In the genomic region with DNA sequence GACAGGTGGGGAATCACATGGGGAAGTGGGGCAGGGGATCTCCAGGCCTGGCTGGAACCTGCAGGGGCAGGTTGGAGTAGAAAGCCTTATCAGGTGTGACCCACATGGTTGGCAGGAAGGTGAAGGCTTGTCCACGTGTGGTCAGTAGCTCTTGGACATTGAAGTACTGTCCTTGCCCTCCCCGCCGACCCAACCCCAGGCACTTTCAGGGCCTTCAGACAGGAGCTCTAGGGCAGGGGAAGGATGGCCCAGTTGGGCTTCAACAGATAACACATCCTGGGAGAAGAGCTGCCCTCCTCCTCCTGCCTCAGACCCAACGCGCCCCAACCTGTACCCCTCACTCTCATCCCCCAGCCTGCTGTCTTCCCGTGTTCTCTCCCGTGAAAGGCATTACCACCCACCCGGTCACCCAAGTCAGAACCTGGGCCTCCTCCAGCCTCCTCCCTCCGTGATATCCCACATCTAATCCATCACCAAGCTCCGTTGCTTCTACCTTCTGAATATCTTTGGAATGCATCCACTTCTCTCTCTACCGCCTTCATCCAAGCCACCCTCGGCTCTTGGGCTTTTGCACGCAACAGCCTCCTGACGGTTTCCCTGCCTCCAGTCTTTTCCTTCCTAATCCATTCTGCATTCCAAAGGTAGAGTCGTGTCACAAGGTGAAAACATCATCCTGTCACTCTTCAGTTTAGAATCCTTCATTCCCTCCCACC, we compare ENCODE assay signal across 16 cellular contexts. TPM values are rescaled to one million over a fixed set of nuclear protein-coding genes. Genes with fewer than 3 reads are reported as not detected.
DNase-seq lines count a peak whose midpoint lies in the region; ATAC-seq, FAIRE-seq and TF ChIP-seq lines count a peak whose summit lies in the region.
"Had no signal": no experiment of that assay in that cellular context is flagged by ENCODE, and none has a peak within 500 bp of the region (broad histone marks: within the 10 kb centered on the region; RNA-seq: fewer than 3 reads in every experiment).

No MANE protein-coding gene starts in this region.

- H3K27me3 ChIP-seq in body of pancreas (no peaks in the 10 kb centered on the region), parathyroid adenoma (ENCODE audit: control insufficient read depth, insufficient read depth, low read length) (no peaks in the 10 kb centered on the region)
- H3K27me3 ChIP-seq: brain microvascular endothelial cell, ovary had no signal

- H3K4me2 ChIP-seq in A549 = peak overlapping the region; percentile 63
- no peak overlapping the region for H3K4me2 ChIP-seq in parathyroid adenoma (ENCODE audit: low read length)

- H3K79me2 ChIP-seq in parathyroid adenoma = peaks cover 12% of the 10 kb centered on the region

- POLR2A ChIA-PET in A549 (lab: Yijun Ruan, JAX) = no interaction called here

- FAIRE-seq in A549 (lab: Jason Lieb, UNC) = no peak
- FAIRE-seq in kidney (lab: Jason Lieb, UNC) = no peak
- FAIRE-seq: A204.1 had no signal

- WGBS in A549 (ENCODE audit: missing lambda C conversion rate) = 95% methylated on average over 15 of the region's 15 CpGs
- WGBS in body of pancreas, 2 donors = 66 to 75% methylated on average over 14 to 15 of the region's 15 CpGs

- peak overlapping the region; percentile 69 to 88 for H3K27ac ChIP-seq in A549
- peak overlapping the region; percentile 76 to 93 (median 92) for H3K27ac ChIP-seq in body of pancreas
- peak overlapping the region; percentile 83 to 91 for H3K27ac ChIP-seq in kidney (ENCODE audit: low read depth in 2 of 2, low read length in 2 of 2)
- H3K27ac ChIP-seq in parathyroid adenoma = peak overlapping the region; percentile 68
- H3K27ac ChIP-seq: brain microvascular endothelial cell, GM23248, ovary had no signal

- DNase-seq in A549 (ENCODE audit: low read depth in 1 of 2, low spot score in 1 of 2) = no peak
- no peak for DNase-seq in body of pancreas
- no peak for DNase-seq in kidney
- DNase-seq in RPMI8226 = no peak
- no peak for DNase-seq in posterior cingulate gyrus
- no peak for DNase-seq in NCI-H2081 treated with DMSO at 0.1 percent for 48 hours (lab: John Stamatoyannopoulos, UW)
- DNase-seq: activated CD4-positive, alpha-beta T cell treated with anti-CD3 and anti-CD28 coated beads, Interleukin-2, amount 50 U/mL, for 4 hours; activated naive CD4-positive, alpha-beta T cell treated with anti-CD3 and anti-CD28 coated beads, Interleukin-2, amount 10 ng/mL, durations not matched to agents 7 days and 5 days; T-cell had no signal

- no peaks in the 10 kb centered on the region for H3K36me3 ChIP-seq in body of pancreas (replicated peaks in 1 of 2; ENCODE audit: insufficient read depth in 1 of 2, low read depth in 2 of 2)
- H3K36me3 ChIP-seq in kidney (ENCODE audit: control insufficient read depth in 1 of 2, insufficient read depth in 2 of 2, low read length in 2 of 2) = no peaks in the 10 kb centered on the region
- no peaks in the 10 kb centered on the region for H3K36me3 ChIP-seq in parathyroid adenoma (ENCODE audit: control insufficient read depth, insufficient read depth, low read length)
- H3K36me3 ChIP-seq: brain microvascular endothelial cell, ovary had no signal

- no peak for TF ChIP-seq EP300 in A549 (IDR thresholded peaks at IDR 0.05)

- ATAC-seq in A549 = no peak
- no peak for ATAC-seq in body of pancreas
- no peak for ATAC-seq in HG03457 (IDR thresholded peaks at IDR 0.05; ENCODE audit: unreplicated experiment)
- ATAC-seq: T-cell had no signal

- no peak for TF ChIP-seq POLR2A in A549 (IDR thresholded peaks at IDR 0.05; ENCODE audit: low read length)
- TF ChIP-seq POLR2A in body of pancreas (IDR thresholded peaks at IDR 0.05) = no peak

- H2AFZ ChIP-seq in parathyroid adenoma = no peak overlapping the region
- H2AFZ ChIP-seq: GM23248 had no signal

- H3K9ac ChIP-seq in kidney (ENCODE audit: low read length in 2 of 2) (no peak overlapping the region), parathyroid adenoma (no peak overlapping the region)
- H3K9ac ChIP-seq: GM23248 had no signal

- intact Hi-C loops in body of pancreas (cut with DNase I) = no loop called here
- intact Hi-C loops in kidney (cut with DNase I) = no loop called here
- intact Hi-C loops in posterior cingulate gyrus (cut with DNase I) = no loop called here

- H3K4me1 ChIP-seq in A549 (peaks cover 62% of the 10 kb centered on the region), body of pancreas (peaks cover 98% of the 10 kb centered on the region), kidney (ENCODE audit: control insufficient read depth in 1 of 2, insufficient read depth in 1 of 2, low read depth in 1 of 2, low read length in 2 of 2) (peaks cover 43 to 60% of the 10 kb centered on the region in 2 donors), parathyroid adenoma (peaks cover 54% of the 10 kb centered on the region)

- TF ChIP-seq CTCF in A549 (IDR thresholded peaks at IDR 0.05) (no peak), body of pancreas (IDR thresholded peaks at IDR 0.05) (no peak), kidney (IDR thresholded peaks at IDR 0.05; ENCODE audit: borderline replicate concordance, extremely low read depth, insufficient read depth) (no peak), parathyroid adenoma (IDR thresholded peaks at IDR 0.05) (no peak)

- H3K9me3 ChIP-seq in A549 (no peaks in the 10 kb centered on the region), body of pancreas (no peaks in the 10 kb centered on the region), kidney (ENCODE audit: control insufficient read depth in 1 of 2, low read length in 2 of 2) (no peaks in the 10 kb centered on the region), parathyroid adenoma (ENCODE audit: control insufficient read depth, low read length) (no peaks in the 10 kb centered on the region)
- H3K9me3 ChIP-seq: ovary had no signal

- H3K4me3 ChIP-seq in A549 (no peak overlapping the region), body of pancreas (no peak overlapping the region), kidney (ENCODE audit: low read length in 2 of 2) (no peak overlapping the region), parathyroid adenoma (ENCODE audit: low read depth, low read length) (no peak overlapping the region)
- H3K4me3 ChIP-seq: GM23248, K562, ovary had no signal

- CTCF ChIA-PET in A549 (lab: Yijun Ruan, JAX) = interaction anchor here (2.2 kb wide), 1 partner anchor 13 kb away, joined by 4 read pairs; no protein-coding TSS in a partner anchor

- no peak for TF ChIP-seq RAD21 in A549 (conservative IDR thresholded peaks at IDR 0.05 in 1 of 2, IDR thresholded peaks at IDR 0.05 in 1 of 2)

TF ChIP-seq in A549, 52 proteins besides CTCF, POLR2A, EP300 and RAD21:
- TF ChIP-seq MAZ (IDR thresholded peaks at IDR 0.05; ENCODE audit: borderline replicate concordance, low read depth, low read length) (no peak), TP53 (CRISPR knock-in tag; IDR thresholded peaks at IDR 0.05) (no peak), CBX8 (IDR thresholded peaks at IDR 0.05) (no peak), RNF2 (IDR thresholded peaks at IDR 0.05; ENCODE audit: borderline replicate concordance, low read depth) (no peak), JUNB (IDR thresholded peaks at IDR 0.05) (no peak), HOXB13 (CRISPR knock-in tag; IDR thresholded peaks at IDR 0.05; ENCODE audit: low read depth) (no peak), POLR2AphosphoS2 (conservative IDR thresholded peaks at IDR 0.05; ENCODE audit: low read length) (no peak), ZNF302 (CRISPR knock-in tag; IDR thresholded peaks at IDR 0.05) (no peak), ZFP36 (IDR thresholded peaks at IDR 0.05; ENCODE audit: borderline replicate concordance, partially characterized antibody) (no peak), MYC (IDR thresholded peaks at IDR 0.05; ENCODE audit: borderline replicate concordance, low read length) (no peak), JUN (IDR thresholded peaks at IDR 0.05) (no peak), NR3C1 (IDR thresholded peaks at IDR 0.05) (no peak), FOXS1 (CRISPR knock-in tag; IDR thresholded peaks at IDR 0.05) (no peak)
- TF ChIP-seq, protein P1, sequence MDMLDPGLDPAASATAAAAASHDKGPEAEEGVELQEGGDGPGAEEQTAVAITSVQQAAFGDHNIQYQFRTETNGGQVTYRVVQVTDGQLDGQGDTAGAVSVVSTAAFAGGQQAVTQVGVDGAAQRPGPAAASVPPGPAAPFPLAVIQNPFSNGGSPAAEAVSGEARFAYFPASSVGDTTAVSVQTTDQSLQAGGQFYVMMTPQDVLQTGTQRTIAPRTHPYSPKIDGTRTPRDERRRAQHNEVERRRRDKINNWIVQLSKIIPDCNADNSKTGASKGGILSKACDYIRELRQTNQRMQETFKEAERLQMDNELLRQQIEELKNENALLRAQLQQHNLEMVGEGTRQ (IDR thresholded peaks at IDR 0.05) = no peak
- TF ChIP-seq, protein P2, sequence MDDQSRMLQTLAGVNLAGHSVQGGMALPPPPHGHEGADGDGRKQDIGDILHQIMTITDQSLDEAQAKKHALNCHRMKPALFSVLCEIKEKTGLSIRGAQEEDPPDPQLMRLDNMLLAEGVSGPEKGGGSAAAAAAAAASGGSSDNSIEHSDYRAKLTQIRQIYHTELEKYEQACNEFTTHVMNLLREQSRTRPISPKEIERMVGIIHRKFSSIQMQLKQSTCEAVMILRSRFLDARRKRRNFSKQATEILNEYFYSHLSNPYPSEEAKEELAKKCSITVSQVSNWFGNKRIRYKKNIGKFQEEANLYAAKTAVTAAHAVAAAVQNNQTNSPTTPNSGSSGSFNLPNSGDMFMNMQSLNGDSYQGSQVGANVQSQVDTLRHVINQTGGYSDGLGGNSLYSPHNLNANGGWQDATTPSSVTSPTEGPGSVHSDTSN (IDR thresholded peaks at IDR 0.05) = no peak
- TF ChIP-seq, protein P3, sequence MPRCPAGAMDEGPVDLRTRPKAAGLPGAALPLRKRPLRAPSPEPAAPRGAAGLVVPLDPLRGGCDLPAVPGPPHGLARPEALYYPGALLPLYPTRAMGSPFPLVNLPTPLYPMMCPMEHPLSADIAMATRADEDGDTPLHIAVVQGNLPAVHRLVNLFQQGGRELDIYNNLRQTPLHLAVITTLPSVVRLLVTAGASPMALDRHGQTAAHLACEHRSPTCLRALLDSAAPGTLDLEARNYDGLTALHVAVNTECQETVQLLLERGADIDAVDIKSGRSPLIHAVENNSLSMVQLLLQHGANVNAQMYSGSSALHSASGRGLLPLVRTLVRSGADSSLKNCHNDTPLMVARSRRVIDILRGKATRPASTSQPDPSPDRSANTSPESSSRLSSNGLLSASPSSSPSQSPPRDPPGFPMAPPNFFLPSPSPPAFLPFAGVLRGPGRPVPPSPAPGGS (IDR thresholded peaks at IDR 0.05) = no peak
TF ChIP-seq in A549: peak in this region for 0.

RNA-seq across cellular contexts. Expression of a gene that starts 15.9 kb away (rescaled TPM):
- polyA plus RNA-seq in A549 (2011; rRNA removed) (96.5 and 111 TPM in 2 replicates), A549 (2017; fragmentation: RNase III; extraction: RNeasy Plus Mini Kit Qiagen cat#74134 plus additional on column Dnase treatment) (68.3 to 75.4 TPM (median 68.5 TPM) in 3 replicates), kidney (ENCODE audit: insufficient read depth, low read depth, low replicate concordance) (39.5 TPM)
- 84.0 and 107 TPM in 2 replicates for polyA plus RNA-seq in A549 (2012; cell fraction: cytosol; rRNA removed)
- polyA plus RNA-seq in A549 (2012; cell fraction: nucleus; rRNA removed) = 211 and 261 TPM in 2 replicates
- polyA minus RNA-seq in A549 (2011; rRNA and poly(A)+ RNA removed) = 308 and 310 TPM in 2 replicates
- total RNA-seq in body of pancreas (10 to 100 TPM; 81.7 to 89.0 TPM), kidney (197 TPM)
